In the genomic region with DNA sequence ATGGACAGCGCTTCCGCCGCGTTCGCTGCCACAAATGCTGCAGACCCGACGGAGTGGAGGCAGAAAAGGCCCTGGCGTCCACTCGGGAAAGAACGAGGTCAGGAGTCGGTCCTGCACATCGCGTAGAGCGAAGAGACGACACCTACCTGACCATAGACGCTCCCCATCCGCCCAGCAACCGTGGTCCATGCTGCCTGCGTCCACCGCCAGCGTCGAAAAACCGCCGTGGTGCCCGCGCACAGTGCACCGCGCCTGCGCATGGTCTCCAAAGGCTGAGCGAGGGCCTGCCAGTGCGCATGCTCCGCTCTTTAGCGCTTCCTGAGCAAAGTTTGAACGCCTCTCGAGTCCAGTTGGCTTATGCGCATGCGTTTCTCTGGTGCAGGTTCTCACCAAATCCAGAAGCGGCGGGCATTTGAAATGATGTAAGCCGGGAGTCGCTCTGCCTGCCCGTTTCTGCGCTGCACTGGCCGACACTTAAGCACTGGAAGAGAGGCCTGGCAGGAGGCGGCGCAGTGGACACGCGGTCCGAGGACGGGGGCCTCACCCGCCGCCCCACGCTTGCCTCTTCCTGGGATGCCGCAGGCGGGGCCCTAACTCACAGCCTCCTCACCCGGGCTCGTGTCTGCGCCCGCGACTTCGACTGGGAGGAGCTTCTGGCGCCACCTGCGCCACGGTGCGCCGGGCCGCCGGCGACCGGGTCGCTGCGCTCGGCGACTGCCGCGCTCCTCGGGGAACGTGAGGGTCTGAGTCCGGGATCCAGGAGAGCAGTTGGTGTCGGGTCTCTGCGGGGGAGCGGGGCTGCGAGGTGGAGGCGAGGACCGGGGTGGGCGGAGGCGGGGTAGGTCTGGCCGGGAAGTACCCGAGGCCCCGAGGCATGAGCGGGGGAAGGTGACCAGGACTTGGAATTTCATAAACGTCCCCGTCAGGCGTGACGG, we compare ENCODE assay signal across 8 cellular contexts. TPM values are rescaled to one million over a fixed set of nuclear protein-coding genes. Genes with fewer than 3 reads are reported as not detected.
DNase-seq lines count a peak whose midpoint lies in the region; ATAC-seq, FAIRE-seq and TF ChIP-seq lines count a peak whose summit lies in the region.

A gene with protein sequence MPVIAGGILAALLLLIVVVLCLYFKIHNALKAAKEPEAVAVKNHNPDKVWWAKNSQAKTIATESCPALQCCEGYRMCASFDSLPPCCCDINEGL (minus strand): TSS at position 243 of the 935 bp plus-strand sequence. CDS start 29,066 bp downstream, outside the sequence.

- FAIRE-seq in endometrium (lab: Jason Lieb, UNC) = peak; percentile 23

- DNase-seq in NK-92 (lab: John Stamatoyannopoulos, UW; ENCODE audit: unreplicated experiment) = peak; percentile 83
- DNase-seq in activated CD8-positive, alpha-beta memory T cell treated with anti-CD3 and anti-CD28 coated beads for 48 hours (ENCODE audit: low read depth in 2 of 3, low spot score in 2 of 3) = peak; percentile 76 to 82 (median 80)
- peak; percentile 89 for DNase-seq in stimulated activated CD8-positive, alpha-beta memory T cell treated with anti-CD3 and anti-CD28 coated beads, Interleukin-4, amount 100 ng/mL, for 24 hours (ENCODE audit: low read depth)

- no peaks in the 10 kb centered on the region for H3K36me3 ChIP-seq in mesodermal cell (ENCODE audit: control insufficient read depth, insufficient read depth, low read length)

- H3K4me1 ChIP-seq in mesodermal cell (ENCODE audit: control insufficient read depth, insufficient read depth, low read length, poor library complexity, severe bottlenecking) = peaks cover 3% of the 10 kb centered on the region

- 30 to 40% methylated on average over 70 to 71 of the region's 95 CpGs for WGBS in mesodermal cell (ENCODE audit: insufficient coverage in 2 of 2), 2 experiments

- peak within 1 kb of the TSS; percentile 49 for H3K4me3 ChIP-seq in mesodermal cell (ENCODE audit: extremely low read depth, insufficient read depth, low read length, poor library complexity, severe bottlenecking)

- no peaks in the 10 kb centered on the region for H3K9me3 ChIP-seq in mesodermal cell (ENCODE audit: control insufficient read depth, low read length)

- ATAC-seq in GM19351 (IDR thresholded peaks at IDR 0.05; ENCODE audit: unreplicated experiment) (peak; percentile 87), HG03521 (IDR thresholded peaks at IDR 0.05; ENCODE audit: unreplicated experiment) (peak; percentile 79)

- no peak; the same call in 1 of the 2 replicates for TF ChIP-seq CTCF in C4-2B (conservative IDR thresholded peaks at IDR 0.05)

- H3K27ac ChIP-seq in C4-2B (peak within 1 kb of the TSS; percentile 90), mesodermal cell (ENCODE audit: low read depth, low read length, severe bottlenecking) (peak within 1 kb of the TSS; percentile 62)

RNA-seq across cellular contexts. Expression of the gene that starts here (rescaled TPM):
- polyA plus RNA-seq in mesodermal cell (2013, experiment 1 of 2) = 3.4 TPM
- polyA plus RNA-seq in mesodermal cell (2013, experiment 2 of 2) = 2.9 TPM

Comparison
In these comparisons a context has a peak if more than half of its experiments do, and no peak if none do; other contexts are left out.
1. Peak in every context shown above with its lines: DNase-seq, ATAC-seq, H3K4me3 ChIP-seq and H3K27ac ChIP-seq.